Comparison of ENCODE assay signal across 9 cellular contexts in the genomic region with DNA sequence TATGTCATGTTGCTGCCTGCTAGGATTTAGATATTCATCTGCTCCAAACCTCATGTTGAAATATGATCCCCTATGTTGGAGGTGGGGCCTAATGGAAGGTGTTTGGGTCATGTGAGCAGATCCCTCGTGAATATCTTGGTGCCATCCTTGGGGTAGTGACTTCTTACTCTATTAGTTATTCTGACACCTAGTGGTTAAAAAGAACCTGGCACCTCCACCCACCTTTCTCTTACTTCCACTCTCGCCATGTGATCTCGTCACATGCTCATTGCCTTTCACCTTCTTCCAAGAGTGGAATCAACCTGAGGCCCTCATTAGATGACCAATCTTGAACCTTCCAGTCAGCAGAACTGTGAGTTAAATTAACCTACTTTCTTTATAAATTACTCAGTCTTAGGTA.
A peak's percentile ranks its signal among the peaks of the same experiment; 100 is the strongest.
DNase-seq lines count a peak whose midpoint lies in the region; ATAC-seq and TF ChIP-seq lines count a peak whose summit lies in the region.
"Had no signal": no experiment of that assay in that cellular context is flagged by ENCODE, and none has a peak within 500 bp of the region (broad histone marks: within the 10 kb centered on the region; RNA-seq: fewer than 3 reads in every experiment).

No MANE protein-coding gene starts in this region.

- no peak overlapping the region for H3K4me3 ChIP-seq in fibroblast of the aortic adventitia (ENCODE audit: low read depth, low read length)

- DNase-seq in SKM-1 treated with dmso at 0.1 percent for 144 hours (lab: John Stamatoyannopoulos, UW; ENCODE audit: unreplicated experiment) (peak; percentile 4), SKM-1 (lab: John Stamatoyannopoulos, UW; ENCODE audit: unreplicated experiment) (no peak), NCI-H2171 (lab: John Stamatoyannopoulos, UW) (peak; percentile 69), fibroblast of the aortic adventitia (ENCODE audit: low read depth) (peak; percentile 1), posterior cingulate gyrus (no peak)
- DNase-seq in stimulated activated naive CD4-positive, alpha-beta T cell (lab: John Stamatoyannopoulos, UW), result no peak
- no peak for DNase-seq in stimulated activated CD4-positive, alpha-beta T cell treated with anti-CD3 and anti-CD28 coated beads, Interleukin-2, amount 100 ng/mL, for 24 hours
- DNase-seq: activated naive CD8-positive, alpha-beta T cell treated with anti-CD3 and anti-CD28 coated beads, Interleukin-2, amount 10 ng/mL, durations not matched to agents 7 days and 5 days had no signal

- TF ChIP-seq CTCF in fibroblast of the aortic adventitia (IDR thresholded peaks at IDR 0.05; ENCODE audit: insufficient read depth, low read length), result no peak

- intact Hi-C loops in posterior cingulate gyrus (cut with DNase I), result no loop called here

- peak; percentile 94 for ATAC-seq in HG02763 (IDR thresholded peaks at IDR 0.05; ENCODE audit: unreplicated experiment)

Comparison
In these comparisons a context has a peak if more than half of its experiments do, and no peak if none do; other contexts are left out.
1. DNase-seq: peak in SKM-1 treated with dmso at 0.1 percent for 144 hours (single experiment), NCI-H2171 (single experiment) and fibroblast of the aortic adventitia (single experiment); none in SKM-1 (single experiment), stimulated activated naive CD4-positive, alpha-beta T cell (0 of 6), stimulated activated CD4-positive, alpha-beta T cell treated with anti-CD3 and anti-CD28 coated beads, Interleukin-2, amount 100 ng/mL, for 24 hours (0 of 2) and posterior cingulate gyrus (0 of 10).